10 cellular contexts compared by ENCODE assay signal in the genomic region with DNA sequence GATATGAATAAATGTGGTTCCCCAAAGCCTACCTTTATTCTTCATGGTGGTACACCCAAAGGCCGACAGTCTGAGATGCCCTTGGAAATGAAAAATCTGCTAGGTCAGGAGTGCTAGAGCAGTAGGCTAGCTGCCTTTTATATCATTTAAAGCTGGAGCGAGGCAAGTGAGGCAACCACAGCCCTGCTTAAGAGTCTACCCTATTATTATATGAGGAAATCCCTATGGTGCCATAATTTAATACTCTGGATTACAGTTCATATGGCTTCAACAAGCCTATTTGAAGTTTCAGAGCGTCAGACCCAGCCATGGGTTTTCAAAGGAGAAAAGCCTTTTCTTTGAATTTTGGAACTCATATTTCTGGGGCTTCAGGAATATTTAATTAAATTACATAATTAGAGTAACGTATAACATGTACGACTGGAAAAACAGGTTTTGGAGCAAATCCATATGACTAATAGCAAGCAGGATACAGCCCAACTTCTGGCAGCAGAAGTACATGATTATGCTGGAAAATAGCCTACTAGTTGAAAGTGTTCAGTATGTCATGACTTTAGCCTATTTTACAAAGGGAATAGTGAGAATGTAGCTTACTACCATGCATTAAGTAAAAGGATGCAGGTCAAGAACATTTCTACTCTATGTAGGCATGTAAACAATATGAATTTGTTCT. TPM values are rescaled to one million over a fixed set of nuclear protein-coding genes. Genes with fewer than 3 reads are reported as not detected.
A peak's percentile ranks its signal among the peaks of the same experiment; 100 is the strongest.
DNase-seq lines count a peak whose midpoint lies in the region; ATAC-seq lines count a peak whose summit lies in the region.
"Had no signal": no experiment of that assay in that cellular context is flagged by ENCODE, and none has a peak within 500 bp of the region (broad histone marks: within the 10 kb centered on the region; RNA-seq: fewer than 3 reads in every experiment).

No MANE protein-coding gene starts in this region.

- no peaks in the 10 kb centered on the region for H3K36me3 Mint-ChIP-seq in T-helper 2 cell treated with Interferon-gamma antibody and Interleukin-4, amounts not matched to agents 5 μg/mL and 100 μg/mL, for 36 hours (ENCODE audit: low read depth)

- peak overlapping the region; percentile 72 for H3K27ac ChIP-seq in epithelial cell of prostate
- H3K27ac ChIP-seq: parathyroid adenoma had no signal

- DNase-seq in EH (ENCODE audit: low read depth) (peak; percentile 74), NCI-H2227 (lab: John Stamatoyannopoulos, UW; ENCODE audit: unreplicated experiment) (peak; percentile 31), epithelial cell of prostate (ENCODE audit: low read depth, low spot score) (peak; percentile 45), sciatic nerve (ENCODE audit: low spot score) (no peak), RPMI8226 (no peak)
- no peak for DNase-seq in T-helper 2 cell treated with Interferon-gamma antibody and Interleukin-4, amounts not matched to agents 5 μg/mL and 100 μg/mL, for 36 hours (ENCODE audit: low spot score)
- DNase-seq: activated B cell treated with CpG ODN at 0.5 μM for 24 hours had no signal

- H3K27ac Mint-ChIP-seq in T-helper 2 cell treated with Interferon-gamma antibody and Interleukin-4, amounts not matched to agents 5 μg/mL and 100 μg/mL, for 36 hours = no peak overlapping the region
- H3K27ac Mint-ChIP-seq: activated B cell treated with CpG ODN at 0.5 μM for 24 hours had no signal

- ATAC-seq in sciatic nerve (peak; percentile 30), GM21529 (IDR thresholded peaks at IDR 0.05; ENCODE audit: unreplicated experiment) (no peak), GM18909 (IDR thresholded peaks at IDR 0.05; ENCODE audit: poor library complexity, unreplicated experiment) (no peak)

- peaks cover 10% of the 10 kb centered on the region for H3K4me1 Mint-ChIP-seq in T-helper 2 cell treated with Interferon-gamma antibody and Interleukin-4, amounts not matched to agents 5 μg/mL and 100 μg/mL, for 36 hours (ENCODE audit: low read depth)
- H3K4me1 Mint-ChIP-seq: activated B cell treated with CpG ODN at 0.5 μM for 24 hours had no signal

- H3K27me3 Mint-ChIP-seq in T-helper 2 cell treated with Interferon-gamma antibody and Interleukin-4, amounts not matched to agents 5 μg/mL and 100 μg/mL, for 36 hours (ENCODE audit: low read depth) = peaks cover 5% of the 10 kb centered on the region
- H3K27me3 Mint-ChIP-seq: activated B cell treated with CpG ODN at 0.5 μM for 24 hours had no signal

- H3K9me3 Mint-ChIP-seq in T-helper 2 cell treated with Interferon-gamma antibody and Interleukin-4, amounts not matched to agents 5 μg/mL and 100 μg/mL, for 36 hours = no peaks in the 10 kb centered on the region
- H3K9me3 Mint-ChIP-seq: activated B cell treated with CpG ODN at 0.5 μM for 24 hours had no signal

- no peak overlapping the region for H3K4me3 Mint-ChIP-seq in T-helper 2 cell treated with Interferon-gamma antibody and Interleukin-4, amounts not matched to agents 5 μg/mL and 100 μg/mL, for 36 hours
- H3K4me3 Mint-ChIP-seq: activated B cell treated with CpG ODN at 0.5 μM for 24 hours had no signal

- intact Hi-C loops in sciatic nerve (cut with DNase I) = no loop called here

RNA-seq across cellular contexts. Expression of a gene that starts 18.0 kb away (rescaled TPM):
- total RNA-seq in sciatic nerve = 120 TPM

RNA-seq across cellular contexts. Expression of a gene that starts 35.9 kb away (rescaled TPM):
- total RNA-seq in sciatic nerve = 43.6 TPM

Comparison
In these comparisons a context has a peak if more than half of its experiments do, and no peak if none do; other contexts are left out.
1. DNase-seq: peak in EH (single experiment), NCI-H2227 (single experiment) and epithelial cell of prostate (single experiment); none in sciatic nerve (single experiment), RPMI8226 (single experiment) and T-helper 2 cell treated with Interferon-gamma antibody and Interleukin-4, amounts not matched to agents 5 μg/mL and 100 μg/mL, for 36 hours (single experiment).